ENCODE assay signal across 1 cellular context in the genomic region with DNA sequence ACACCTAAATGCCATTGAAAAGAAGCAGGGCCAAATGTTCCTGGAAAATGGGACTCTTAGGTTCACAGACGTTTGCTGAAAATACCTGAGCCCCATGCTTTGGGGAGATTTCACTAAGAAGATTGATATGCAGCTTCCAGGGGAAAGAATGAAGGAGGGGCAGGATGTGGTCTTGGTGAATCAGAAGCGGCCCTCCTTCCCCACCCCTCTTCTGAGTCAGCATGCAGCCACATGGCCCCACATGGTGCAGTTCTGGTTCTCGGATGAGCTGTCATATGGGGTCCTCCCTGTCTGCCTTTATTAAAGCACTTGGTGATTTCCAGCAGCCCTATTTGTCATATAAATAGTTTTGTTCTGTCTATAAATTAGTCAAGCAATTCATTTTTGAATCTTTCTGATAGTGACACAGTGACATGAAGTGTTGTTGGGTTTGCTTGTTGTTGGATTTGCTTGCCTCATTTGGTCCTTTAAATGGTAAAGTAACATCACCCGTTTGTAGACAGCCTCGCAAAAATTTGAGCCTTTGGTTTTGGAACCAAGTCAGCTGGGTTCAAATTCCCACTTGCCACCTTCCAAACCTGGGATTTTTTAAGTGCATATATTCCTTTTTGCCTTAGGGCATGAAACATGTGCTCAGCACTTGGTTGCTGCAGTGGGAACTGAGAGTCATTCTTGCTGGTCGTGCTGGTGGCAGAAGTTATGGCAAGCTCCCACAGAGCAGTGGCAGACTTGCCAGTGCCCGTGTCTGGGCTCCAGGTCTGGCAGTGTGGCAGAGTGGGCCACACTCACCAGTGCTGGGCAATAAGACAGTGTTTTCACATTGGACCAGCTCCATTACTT.
TF ChIP-seq lines count a peak whose summit lies in the region.

No MANE protein-coding gene starts in this region.

TF ChIP-seq in HepG2, 621 proteins besides CTCF, POLR2A, EP300 and RAD21 (continued from another document):
- TF ChIP-seq, protein P1, sequence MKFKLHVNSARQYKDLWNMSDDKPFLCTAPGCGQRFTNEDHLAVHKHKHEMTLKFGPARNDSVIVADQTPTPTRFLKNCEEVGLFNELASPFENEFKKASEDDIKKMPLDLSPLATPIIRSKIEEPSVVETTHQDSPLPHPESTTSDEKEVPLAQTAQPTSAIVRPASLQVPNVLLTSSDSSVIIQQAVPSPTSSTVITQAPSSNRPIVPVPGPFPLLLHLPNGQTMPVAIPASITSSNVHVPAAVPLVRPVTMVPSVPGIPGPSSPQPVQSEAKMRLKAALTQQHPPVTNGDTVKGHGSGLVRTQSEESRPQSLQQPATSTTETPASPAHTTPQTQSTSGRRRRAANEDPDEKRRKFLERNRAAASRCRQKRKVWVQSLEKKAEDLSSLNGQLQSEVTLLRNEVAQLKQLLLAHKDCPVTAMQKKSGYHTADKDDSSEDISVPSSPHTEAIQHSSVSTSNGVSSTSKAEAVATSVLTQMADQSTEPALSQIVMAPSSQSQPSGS (CRISPR knock-in tag; IDR thresholded peaks at IDR 0.05): no peak
- TF ChIP-seq SIX1 (CRISPR knock-in tag; IDR thresholded peaks at IDR 0.05; ENCODE audit: borderline replicate concordance) (no peak), ZNF737 (CRISPR knock-in tag; IDR thresholded peaks at IDR 0.05; ENCODE audit: borderline replicate concordance) (no peak), HDAC2 (CRISPR knock-in tag; IDR thresholded peaks at IDR 0.05) (no peak), MAZ (IDR thresholded peaks at IDR 0.05; ENCODE audit: borderline replicate concordance, low read depth, low read length) (no peak), MAZ (CRISPR knock-in tag; IDR thresholded peaks at IDR 0.05; ENCODE audit: low read depth) (no peak), PCBP1 (IDR thresholded peaks at IDR 0.05; ENCODE audit: borderline replicate concordance, low read depth, low read length) (no peak), NRL (CRISPR knock-in tag; IDR thresholded peaks at IDR 0.05; ENCODE audit: borderline replicate concordance) (no peak), TBX2 (CRISPR knock-in tag; IDR thresholded peaks at IDR 0.05; ENCODE audit: borderline replicate concordance) (no peak), ERF (CRISPR knock-in tag; IDR thresholded peaks at IDR 0.05) (no peak)
- TF ChIP-seq, protein P2, sequence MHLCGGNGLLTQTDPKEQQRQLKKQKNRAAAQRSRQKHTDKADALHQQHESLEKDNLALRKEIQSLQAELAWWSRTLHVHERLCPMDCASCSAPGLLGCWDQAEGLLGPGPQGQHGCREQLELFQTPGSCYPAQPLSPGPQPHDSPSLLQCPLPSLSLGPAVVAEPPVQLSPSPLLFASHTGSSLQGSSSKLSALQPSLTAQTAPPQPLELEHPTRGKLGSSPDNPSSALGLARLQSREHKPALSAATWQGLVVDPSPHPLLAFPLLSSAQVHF (CRISPR knock-in tag; IDR thresholded peaks at IDR 0.05): no peak
- TF ChIP-seq, protein P3, sequence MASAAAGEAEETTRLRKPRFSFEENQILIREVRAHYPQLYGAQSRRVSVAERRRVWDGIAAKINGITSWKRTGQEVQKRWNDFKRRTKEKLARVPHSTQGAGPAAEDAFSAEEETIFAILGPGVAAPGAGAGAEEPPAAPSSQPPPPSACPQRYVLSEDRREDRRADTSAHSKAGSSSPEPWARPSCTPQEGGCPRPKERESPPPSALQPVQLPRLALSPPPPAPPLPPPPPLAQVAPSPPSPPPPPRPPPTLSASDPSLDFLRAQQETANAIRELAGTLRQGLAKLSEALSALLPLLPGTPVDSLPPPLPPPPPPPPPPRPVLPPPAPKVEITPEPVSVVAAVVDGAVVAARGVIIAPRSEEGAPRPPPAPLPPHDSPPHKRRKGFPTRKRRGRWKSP (CRISPR knock-in tag; IDR thresholded peaks at IDR 0.05): no peak
- TF ChIP-seq, protein P4, sequence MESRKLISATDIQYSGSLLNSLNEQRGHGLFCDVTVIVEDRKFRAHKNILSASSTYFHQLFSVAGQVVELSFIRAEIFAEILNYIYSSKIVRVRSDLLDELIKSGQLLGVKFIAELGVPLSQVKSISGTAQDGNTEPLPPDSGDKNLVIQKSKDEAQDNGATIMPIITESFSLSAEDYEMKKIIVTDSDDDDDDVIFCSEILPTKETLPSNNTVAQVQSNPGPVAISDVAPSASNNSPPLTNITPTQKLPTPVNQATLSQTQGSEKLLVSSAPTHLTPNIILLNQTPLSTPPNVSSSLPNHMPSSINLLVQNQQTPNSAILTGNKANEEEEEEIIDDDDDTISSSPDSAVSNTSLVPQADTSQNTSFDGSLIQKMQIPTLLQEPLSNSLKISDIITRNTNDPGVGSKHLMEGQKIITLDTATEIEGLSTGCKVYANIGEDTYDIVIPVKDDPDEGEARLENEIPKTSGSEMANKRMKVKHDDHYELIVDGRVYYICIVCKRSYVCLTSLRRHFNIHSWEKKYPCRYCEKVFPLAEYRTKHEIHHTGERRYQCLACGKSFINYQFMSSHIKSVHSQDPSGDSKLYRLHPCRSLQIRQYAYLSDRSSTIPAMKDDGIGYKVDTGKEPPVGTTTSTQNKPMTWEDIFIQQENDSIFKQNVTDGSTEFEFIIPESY (CRISPR knock-in tag; IDR thresholded peaks at IDR 0.05): no peak
TF ChIP-seq in HepG2: peak in this region for 0.
